Comparison of ENCODE assay signal across 23 cellular contexts in genomic region chr20:41989039-41989679, GRCh38.
"Had no signal": no experiment of that assay in that cellular context is flagged by ENCODE, and none has a peak within 500 bp of the region (broad histone marks: within the 10 kb centered on the region; RNA-seq: fewer than 3 reads in every experiment).

No MANE protein-coding gene starts in this region.

- H3K4me1 ChIP-seq: esophagus squamous epithelium, gastrocnemius medialis, heart right ventricle, left lung, lower lobe of right lung had no signal

- DNase-seq: dermis blood vessel endothelial cell; dorsolateral prefrontal cortex; effector CD4-positive, alpha-beta T cell; effector memory CD4-positive, alpha-beta T cell; esophagus squamous epithelium; foreskin fibroblast; foreskin melanocyte; gastrocnemius medialis; glutamatergic neuron; head of caudate nucleus; heart right ventricle; hippocampal formation; left cardiac atrium; left lung; left ventricle myocardium superior; lower lobe of right lung; mesenchymal stem cell; mucosa of descending colon; naive B cell had no signal

- H3K9me3 ChIP-seq: esophagus squamous epithelium, gastrocnemius medialis, lower lobe of right lung, mucosa of descending colon had no signal

- H3K36me3 ChIP-seq: esophagus squamous epithelium, gastrocnemius medialis, heart right ventricle, left lung, lower lobe of right lung had no signal

- H3K27ac ChIP-seq: coronary artery, dorsolateral prefrontal cortex, esophagus squamous epithelium, gastrocnemius medialis, heart right ventricle, left lung, lower lobe of right lung had no signal

- FAIRE-seq: colon, islet of Langerhans, keratinocyte had no signal

- H3K4me3 ChIP-seq: coronary artery, dorsolateral prefrontal cortex, esophagus squamous epithelium, gastrocnemius medialis, heart right ventricle, left lung, lower lobe of right lung, mucosa of descending colon had no signal

- ATAC-seq: gastrocnemius medialis, left lung, lower lobe of right lung, mucosa of descending colon had no signal
